ENCODE assay signal across 8 cellular contexts in genomic region chr18:48410095-48410920, GRCh38. TPM values are rescaled to one million over a fixed set of nuclear protein-coding genes. Genes with fewer than 3 reads are reported as not detected.
A peak's percentile ranks its signal among the peaks of the same experiment; 100 is the strongest.
DNase-seq lines count a peak whose midpoint lies in the region; ATAC-seq and TF ChIP-seq lines count a peak whose summit lies in the region.

No MANE protein-coding gene starts in this region.

- H3K18ac ChIP-seq in mesendoderm (ENCODE audit: low read length): no peak overlapping the region

- DNase-seq in BJ (ENCODE audit: low read depth) (peak; percentile 17), NCI-H69 (lab: John Stamatoyannopoulos, UW) (peak; percentile 98), mesendoderm (peak; percentile 93)
- peak; percentile 49 to 67 (median 49) for DNase-seq in activated CD8-positive, alpha-beta memory T cell treated with anti-CD3 and anti-CD28 coated beads for 48 hours (ENCODE audit: low read depth in 2 of 3, low spot score in 2 of 3)
- peak; percentile 25 to 62 (median 50) for DNase-seq in stimulated activated CD4-positive, alpha-beta T cell treated with anti-CD3 and anti-CD28 coated beads, TNF-alpha, amount 100 ng/mL, for 4 hours (ENCODE audit: low read depth in 3 of 3)

- H2BK5ac ChIP-seq in mesendoderm (ENCODE audit: low read length): no peak overlapping the region

- H3K4me3 ChIP-seq in BJ (ENCODE audit: low read depth, low read length) (peak overlapping the region; percentile 53), endocrine pancreas (ENCODE audit: control insufficient read depth, insufficient read depth, low read length) (no peak overlapping the region), mesendoderm (ENCODE audit: low read length) (peak overlapping the region; percentile 49)

- no peak overlapping the region for H4K5ac ChIP-seq in mesendoderm (ENCODE audit: low read length)

- H4K8ac ChIP-seq in mesendoderm (ENCODE audit: low read depth, low read length): no peak overlapping the region

- ATAC-seq in GM19395 (IDR thresholded peaks at IDR 0.05; ENCODE audit: unreplicated experiment) (peak; percentile 92), HG03460 (IDR thresholded peaks at IDR 0.05; ENCODE audit: unreplicated experiment) (peak; percentile 97)

- POLR2A ChIA-PET in BJ (lab: Charles Lee): no interaction called here

- H3K27ac ChIP-seq in mesendoderm (ENCODE audit: low read depth, low read length): no peak overlapping the region

- H3K36me3 ChIP-seq in BJ (ENCODE audit: control insufficient read depth, insufficient read depth, low read length) (no peaks in the 10 kb centered on the region), endocrine pancreas (ENCODE audit: control insufficient read depth, insufficient read depth, low read length) (no peaks in the 10 kb centered on the region), mesendoderm (ENCODE audit: control insufficient read depth, insufficient read depth, low read length) (no peaks in the 10 kb centered on the region)

- peak overlapping the region; percentile 85 for H3K56ac ChIP-seq in mesendoderm (ENCODE audit: low read length)

- H3K9ac ChIP-seq in endocrine pancreas (ENCODE audit: control insufficient read depth, insufficient read depth, low read length) (peak overlapping the region; percentile 65), mesendoderm (ENCODE audit: low read length) (peak overlapping the region; percentile 64)

- no peak overlapping the region for H2BK120ac ChIP-seq in mesendoderm (ENCODE audit: low read depth, low read length)

- no peak for TF ChIP-seq CTCF in BJ (IDR thresholded peaks at IDR 0.05; ENCODE audit: insufficient read depth, low read depth, low read length)

- no peak overlapping the region for H3K4ac ChIP-seq in mesendoderm (ENCODE audit: low read depth, low read length)

- no peaks in the 10 kb centered on the region for H3K9me3 ChIP-seq in endocrine pancreas (ENCODE audit: control insufficient read depth, low read length)

- CTCF ChIA-PET in BJ (lab: Yijun Ruan, JAX): interaction anchor here (1.0 kb wide), 1 partner anchor 35 kb away, joined by 4 read pairs; no protein-coding TSS in a partner anchor

- H2BK15ac ChIP-seq in mesendoderm (replicated peaks; ENCODE audit: low read depth): no peak overlapping the region

- WGBS in mesendoderm (ENCODE audit: extremely low coverage, insufficient coverage, low lambda C conversion rate): no CpG with 5 or more reads among the region's 77 CpGs

- no peak overlapping the region for H2AK5ac ChIP-seq in mesendoderm (ENCODE audit: low read length)

- H3K79me1 ChIP-seq in mesendoderm (ENCODE audit: low read length): no peaks in the 10 kb centered on the region

- peak overlapping the region; percentile 97 for H3K4me2 ChIP-seq in mesendoderm (ENCODE audit: low read length)

- H3K27me3 ChIP-seq in BJ (ENCODE audit: control insufficient read depth, insufficient read depth, low read length): peaks cover 22% of the 10 kb centered on the region
- H3K27me3 ChIP-seq in endocrine pancreas (ENCODE audit: control insufficient read depth, insufficient read depth, low read length): peaks cover 6% of the 10 kb centered on the region
- H3K27me3 ChIP-seq in mesendoderm (ENCODE audit: insufficient read depth, low read length, poor library complexity): peaks cover 29% of the 10 kb centered on the region

- H3K4me1 ChIP-seq in endocrine pancreas (ENCODE audit: control insufficient read depth, insufficient read depth, low read length): no peaks in the 10 kb centered on the region
- peaks cover 3% of the 10 kb centered on the region for H3K4me1 ChIP-seq in mesendoderm (ENCODE audit: control insufficient read depth, low read depth, low read length)

- no peaks in the 10 kb centered on the region for H3K79me2 ChIP-seq in mesendoderm (ENCODE audit: control insufficient read depth, insufficient read depth, low read length)

- no peak overlapping the region for H3K23ac ChIP-seq in mesendoderm (ENCODE audit: low read length)

RNA-seq across cellular contexts. Expression of gene ZBTB7C, which starts 1.1 kb away (rescaled TPM):
- not detected in 2 replicates for polyA plus RNA-seq in BJ (2011; rRNA removed)
- not detected in 2 replicates for polyA minus RNA-seq in BJ (2011; rRNA and poly(A)+ RNA removed)
- polyA plus RNA-seq in mesendoderm (2013, experiment 1 of 2): 0.22 TPM
- 0.14 TPM for polyA plus RNA-seq in mesendoderm (2013, experiment 2 of 2)

Comparison
In these comparisons a context has a peak if more than half of its experiments do, and no peak if none do; other contexts are left out.
1. DNase-seq: peak in every context shown above with its lines; median percentile 98 in NCI-H69; 93 in mesendoderm; 50 in stimulated activated CD4-positive, alpha-beta T cell treated with anti-CD3 and anti-CD28 coated beads, TNF-alpha, amount 100 ng/mL, for 4 hours; 49 in activated CD8-positive, alpha-beta memory T cell treated with anti-CD3 and anti-CD28 coated beads for 48 hours; 17 in BJ.